In the genomic region with DNA sequence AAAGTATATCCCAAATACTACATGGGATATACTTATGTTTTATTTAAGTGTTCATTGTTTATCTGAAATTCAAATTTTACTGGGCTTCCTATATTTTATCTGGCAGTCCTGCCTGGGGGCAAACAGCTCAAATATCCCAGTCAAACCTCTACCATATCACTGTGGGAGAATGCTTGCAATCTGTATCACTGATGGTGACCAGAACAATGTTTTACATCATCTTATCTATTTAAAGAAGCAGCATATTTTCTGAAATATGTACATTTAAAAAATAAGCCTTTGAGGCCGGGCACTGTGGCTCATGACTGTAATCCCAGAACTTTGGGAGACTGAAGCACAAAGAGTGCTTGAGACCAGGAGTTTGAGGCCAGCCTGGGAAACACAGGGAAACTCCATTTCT, we compare ENCODE assay signal across 20 cellular contexts.
A peak's percentile ranks its signal among the peaks of the same experiment; 100 is the strongest.
DNase-seq lines count a peak whose midpoint lies in the region; FAIRE-seq lines count a peak whose summit lies in the region.
"Had no signal": no experiment of that assay in that cellular context is flagged by ENCODE, and none has a peak within 500 bp of the region (broad histone marks: within the 10 kb centered on the region; RNA-seq: fewer than 3 reads in every experiment).

No MANE protein-coding gene starts in this region.

- H3K79me2 ChIP-seq in trophoblast cell (ENCODE audit: control insufficient read depth, insufficient read depth, low read length, poor library complexity) = no peaks in the 10 kb centered on the region

- H3K27ac ChIP-seq in trophoblast cell (ENCODE audit: low read depth, low read length) = no peak overlapping the region
- H3K27ac ChIP-seq: 22Rv1; A549; BLaER1 treated with 17β-estradiol and CSF1 and Interleukin-3, amounts not matched to agents 10 nM and 100 nM; C4-2B had no signal

- no peak overlapping the region for H4K91ac ChIP-seq in trophoblast cell (ENCODE audit: low read depth, low read length)

- H3K4me3 ChIP-seq in trophoblast cell (ENCODE audit: low read depth, low read length) = no peak overlapping the region
- H3K4me3 ChIP-seq: A549; BLaER1 treated with 17β-estradiol and CSF1 and Interleukin-3, amounts not matched to agents 10 nM and 100 nM; GM12878 had no signal

- H3K36me3 ChIP-seq in trophoblast cell (ENCODE audit: control insufficient read depth in 1 of 2, insufficient read depth in 2 of 2, low read length in 2 of 2) = no peaks in the 10 kb centered on the region
- H3K36me3 ChIP-seq: BLaER1 treated with 17β-estradiol and CSF1 and Interleukin-3, amounts not matched to agents 10 nM and 100 nM had no signal

- H3K9me3 ChIP-seq in trophoblast cell (ENCODE audit: insufficient read depth, low read depth, low read length) = peaks cover 2% of the 10 kb centered on the region
- H3K9me3 ChIP-seq: A549, Caco-2 had no signal

- H3K4me1 ChIP-seq in trophoblast cell (ENCODE audit: control insufficient read depth in 1 of 2, insufficient read depth in 2 of 2, low read length in 2 of 2) = no peaks in the 10 kb centered on the region
- H3K4me1 ChIP-seq: BLaER1 treated with 17β-estradiol and CSF1 and Interleukin-3, amounts not matched to agents 10 nM and 100 nM; Caco-2 had no signal

- no peak overlapping the region for H3K14ac ChIP-seq in trophoblast cell (ENCODE audit: low read length)

- no CpG with 5 or more reads among the region's 1 CpG for WGBS in trophoblast cell (ENCODE audit: extremely low coverage, insufficient coverage, insufficient read length)

- no peak overlapping the region for H2AK5ac ChIP-seq in trophoblast cell (ENCODE audit: low read length)

- H3K9ac ChIP-seq in trophoblast cell (ENCODE audit: low read length) = no peak overlapping the region
- H3K9ac ChIP-seq: BLaER1 treated with 17β-estradiol and CSF1 and Interleukin-3, amounts not matched to agents 10 nM and 100 nM had no signal

- H3K79me1 ChIP-seq in trophoblast cell (ENCODE audit: low read length) = no peaks in the 10 kb centered on the region

- no peak overlapping the region for H2BK5ac ChIP-seq in trophoblast cell (ENCODE audit: low read depth, low read length, poor library complexity)

- no peak overlapping the region for H4K12ac ChIP-seq in trophoblast cell (ENCODE audit: low read depth, low read length)

- H2BK12ac ChIP-seq in trophoblast cell (ENCODE audit: low read length) = no peak overlapping the region

- no peaks in the 10 kb centered on the region for H3K27me3 ChIP-seq in trophoblast cell (ENCODE audit: insufficient read depth, low read length)
- H3K27me3 ChIP-seq: BLaER1 treated with 17β-estradiol and CSF1 and Interleukin-3, amounts not matched to agents 10 nM and 100 nM had no signal

- no peak overlapping the region for H3K18ac ChIP-seq in trophoblast cell (ENCODE audit: low read length)

- DNase-seq in EH (ENCODE audit: low read depth) (peak; percentile 13), ELR (ENCODE audit: low read depth) (peak; percentile 20), trophoblast cell (peak; percentile 80 to 91), RKO (ENCODE audit: low spot score) (no peak), GM19239 (ENCODE audit: insufficient read length, low spot score) (no peak)
- DNase-seq: AML-193; Caco-2; Calu3; CD4-positive, alpha-beta T cell; CD8-positive, alpha-beta T cell; DMS79 treated with DMSO at 0.1 percent for 48 hours; GDM1 had no signal

- H3K4me2 ChIP-seq in trophoblast cell (ENCODE audit: low read length) = no peak overlapping the region
- H3K4me2 ChIP-seq: A549; BLaER1 treated with 17β-estradiol and CSF1 and Interleukin-3, amounts not matched to agents 10 nM and 100 nM had no signal

- no peak overlapping the region for H4K8ac ChIP-seq in trophoblast cell (ENCODE audit: low read depth, low read length)

- no peak overlapping the region for H2BK120ac ChIP-seq in trophoblast cell (ENCODE audit: insufficient read depth, low read length, poor library complexity)

- no peak overlapping the region for H2AFZ ChIP-seq in trophoblast cell (ENCODE audit: insufficient read depth, low read length, poor library complexity)

- no peak overlapping the region for H3K23ac ChIP-seq in trophoblast cell (ENCODE audit: low read length)

- no peak for FAIRE-seq in GM19239 (lab: Jason Lieb, UNC)
- FAIRE-seq: A549, D721Med, GM12878, GM12892, GM18507 had no signal

- no peak overlapping the region for H3K4ac ChIP-seq in trophoblast cell (ENCODE audit: low read depth, low read length)

Comparison
In these comparisons a context has a peak if more than half of its experiments do, and no peak if none do; other contexts are left out.
1. DNase-seq: peak in EH (single experiment), ELR (single experiment) and trophoblast cell (2 of 2); none in RKO (single experiment) and GM19239 (single experiment).